23 cellular contexts compared by ENCODE assay signal in the genomic region with DNA sequence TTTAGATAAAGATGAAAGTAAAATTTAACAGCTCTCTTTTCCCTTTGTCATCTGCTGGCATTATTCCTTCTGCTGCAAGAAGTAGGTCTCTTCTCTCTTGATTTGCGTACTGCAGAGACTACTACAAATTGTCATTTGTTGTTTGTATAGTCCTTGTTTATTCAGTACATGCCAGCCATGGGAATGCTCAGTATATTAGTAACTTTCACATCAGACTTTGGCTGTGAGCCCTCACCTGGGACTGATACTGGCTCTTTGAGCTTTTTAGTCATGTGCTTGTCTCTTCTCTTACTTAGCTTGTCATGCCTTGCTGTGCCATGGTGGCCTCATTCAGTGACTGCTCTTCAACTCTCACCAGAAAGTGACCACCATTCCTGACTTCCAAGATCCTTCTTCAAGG.
A peak's percentile ranks its signal among the peaks of the same experiment; 100 is the strongest.
DNase-seq lines count a peak whose midpoint lies in the region; ATAC-seq, FAIRE-seq and TF ChIP-seq lines count a peak whose summit lies in the region.
"Had no signal": no experiment of that assay in that cellular context is flagged by ENCODE, and none has a peak within 500 bp of the region (broad histone marks: within the 10 kb centered on the region; RNA-seq: fewer than 3 reads in every experiment).

No MANE protein-coding gene starts in this region.

- H3K27me3 ChIP-seq in naive thymus-derived CD4-positive, alpha-beta T cell (ENCODE audit: control insufficient read depth in 2 of 2, insufficient read depth in 2 of 2, low read length in 2 of 2) = no peaks in the 10 kb centered on the region
- H3K27me3 ChIP-seq in neural progenitor cell = no peaks in the 10 kb centered on the region
- H3K27me3 ChIP-seq: breast epithelium, transverse colon had no signal

- peaks cover 67% of the 10 kb centered on the region for H3K4me1 ChIP-seq in A549
- H3K4me1 ChIP-seq in naive thymus-derived CD4-positive, alpha-beta T cell (ENCODE audit: control insufficient read depth in 2 of 2, insufficient read depth in 2 of 2, low read length in 2 of 2) = peaks cover 12 to 21% of the 10 kb centered on the region in 2 donors
- H3K4me1 ChIP-seq in neural progenitor cell = no peaks in the 10 kb centered on the region
- H3K4me1 ChIP-seq: breast epithelium had no signal

- H2AFZ ChIP-seq in neural progenitor cell (replicated peaks) = no peak overlapping the region

- H3K9ac ChIP-seq in neural progenitor cell = no peak overlapping the region

- no peaks in the 10 kb centered on the region for H4K20me1 ChIP-seq in neural progenitor cell (ENCODE audit: low read depth)

- H3K4me3 ChIP-seq in A549 (no peak overlapping the region), neural progenitor cell (no peak overlapping the region)
- no peak overlapping the region for H3K4me3 ChIP-seq in naive thymus-derived CD4-positive, alpha-beta T cell (ENCODE audit: low read length)
- H3K4me3 ChIP-seq: breast epithelium, SK-N-MC, transverse colon had no signal

- TF ChIP-seq POLR2A in A549 (IDR thresholded peaks at IDR 0.05; ENCODE audit: low read length) = no peak
- TF ChIP-seq POLR2A in H54 (IDR thresholded peaks at IDR 0.05; ENCODE audit: low read depth, low read length) = no peak

- H3K9me3 Mint-ChIP-seq in naive thymus-derived CD4-positive, alpha-beta T cell = peaks cover 0 to 4% (median 0%) of the 10 kb centered on the region in 11 donors
- no peaks in the 10 kb centered on the region for H3K9me3 Mint-ChIP-seq in neural progenitor cell
- H3K9me3 Mint-ChIP-seq: activated naive CD8-positive, alpha-beta T cell treated with anti-CD3 and anti-CD28 coated beads, Interleukin-2, amount 10 ng/mL, durations not matched to agents 7 days and 5 days; activated T-cell treated with anti-CD3 and anti-CD28 coated beads, Interleukin-2, amount 50 U/mL, for 4 hours; nephron; stimulated activated effector memory CD8-positive, alpha-beta T cell treated with anti-CD3 and anti-CD28 coated beads, Interleukin-12 subunit alpha, Interleukin-12 subunit beta, amount 100 ng/mL, for 72 hours; T-helper 2 cell treated with Interferon-gamma antibody and Interleukin-4, amounts not matched to agents 5 μg/mL and 100 μg/mL, for 36 hours had no signal

- no peak overlapping the region for H3K27ac Mint-ChIP-seq in naive thymus-derived CD4-positive, alpha-beta T cell
- H3K27ac Mint-ChIP-seq in neural progenitor cell = no peak overlapping the region
- H3K27ac Mint-ChIP-seq: activated naive CD8-positive, alpha-beta T cell treated with anti-CD3 and anti-CD28 coated beads, Interleukin-2, amount 10 ng/mL, durations not matched to agents 7 days and 5 days; nephron; stimulated activated effector memory CD8-positive, alpha-beta T cell treated with anti-CD3 and anti-CD28 coated beads, Interleukin-12 subunit alpha, Interleukin-12 subunit beta, amount 100 ng/mL, for 72 hours had no signal

- no peak for TF ChIP-seq CTCF in A549 (IDR thresholded peaks at IDR 0.05)
- no peak for TF ChIP-seq CTCF in neural progenitor cell (IDR thresholded peaks at IDR 0.05)

- peak in 1 of 2 experiments; percentile 43; a peak in 1 of 5 replicates for TF ChIP-seq EP300 in A549 (IDR thresholded peaks at IDR 0.05)

- CTCF ChIA-PET in A549 (lab: Yijun Ruan, JAX) = interaction anchor here (0.8 to 3.0 kb wide), 6 partner anchors 14 to 32 kb away, joined by 3 to 12 read pairs (median 4); no protein-coding TSS in a partner anchor
- CTCF ChIA-PET in naive thymus-derived CD4-positive, alpha-beta T cell (lab: Charles Lee) = interaction anchor here (1.2 to 1.4 kb wide), 3 partner anchors 13 to 346 kb away, joined by 3 to 5 read pairs (median 3); no protein-coding TSS in a partner anchor

- H3K4me3 Mint-ChIP-seq in naive thymus-derived CD4-positive, alpha-beta T cell = no peak overlapping the region
- H3K4me3 Mint-ChIP-seq in neural progenitor cell = no peak overlapping the region
- H3K4me3 Mint-ChIP-seq: activated CD8-positive, alpha-beta T cell treated with anti-CD3 and anti-CD28 coated beads, Interleukin-2, amount 10 ng/mL, durations not matched to agents 7 days and 5 days; activated naive CD8-positive, alpha-beta T cell treated with anti-CD3 and anti-CD28 coated beads, Interleukin-2, amount 10 ng/mL, durations not matched to agents 7 days and 5 days; activated T-cell treated with anti-CD3 and anti-CD28 coated beads, Interleukin-2, amount 50 U/mL, for 4 hours; nephron; stimulated activated effector memory CD8-positive, alpha-beta T cell treated with anti-CD3 and anti-CD28 coated beads, Interleukin-12 subunit alpha, Interleukin-12 subunit beta, amount 100 ng/mL, for 72 hours; T-helper 2 cell treated with Interferon-gamma antibody and Interleukin-4, amounts not matched to agents 5 μg/mL and 100 μg/mL, for 36 hours had no signal

- H3K4me2 ChIP-seq in A549 (peak overlapping the region; percentile 50), neural progenitor cell (no peak overlapping the region)

- FAIRE-seq in A549 (lab: Jason Lieb, UNC) (no peak), H54 (lab: Jason Lieb, UNC) (peak; percentile 27)

- POLR2A ChIA-PET in A549 (lab: Yijun Ruan, JAX) = interaction anchor here (1.0 to 1.4 kb wide), 3 partner anchors 68 to 299 kb away, joined by 3 to 6 read pairs (median 3); a partner anchor contains a TSS
- POLR2A ChIA-PET in naive thymus-derived CD4-positive, alpha-beta T cell (lab: Charles Lee) = interaction anchor here (0.6 to 2.6 kb wide), 4 partner anchors 9 to 19 kb away, joined by 3 to 20 read pairs (median 4); no protein-coding TSS in a partner anchor

- ATAC-seq in A549 = peak; percentile 64 to 66; a peak in 5 of 6 replicates
- no peak for ATAC-seq in naive thymus-derived CD4-positive, alpha-beta T cell
- ATAC-seq in GM19467 (IDR thresholded peaks at IDR 0.05; ENCODE audit: unreplicated experiment) = no peak
- ATAC-seq: activated CD8-positive, alpha-beta T cell treated with anti-CD3 and anti-CD28 coated beads, Interleukin-2, amount 10 ng/mL, durations not matched to agents 7 days and 5 days; activated T-cell treated with anti-CD3 and anti-CD28 coated beads, Interleukin-2, amount 50 U/mL, for 4 hours; stimulated activated effector memory CD8-positive, alpha-beta T cell treated with anti-CD3 and anti-CD28 coated beads, Interleukin-12 subunit alpha, Interleukin-12 subunit beta, amount 100 ng/mL, for 72 hours had no signal

- peaks cover 9 to 80% (median 26%) of the 10 kb centered on the region in 3 experiments for H3K36me3 ChIP-seq in naive thymus-derived CD4-positive, alpha-beta T cell (ENCODE audit: control insufficient read depth in 2 of 3, insufficient read depth in 3 of 3, low read length in 3 of 3)
- H3K36me3 ChIP-seq in neural progenitor cell = no peaks in the 10 kb centered on the region
- H3K36me3 ChIP-seq: breast epithelium, transverse colon had no signal

- WGBS in A549 (ENCODE audit: missing lambda C conversion rate) = 0% methylated on average over 1 of the region's 1 CpG

- H3K9me3 ChIP-seq in A549 (no peaks in the 10 kb centered on the region), neural progenitor cell (ENCODE audit: low read depth) (no peaks in the 10 kb centered on the region)
- H3K9me3 ChIP-seq in naive thymus-derived CD4-positive, alpha-beta T cell (ENCODE audit: control insufficient read depth in 2 of 3, low read length in 3 of 3) = no peaks in the 10 kb centered on the region
- H3K9me3 ChIP-seq: breast epithelium, transverse colon had no signal

- DNase-seq in A549 (ENCODE audit: low read depth in 1 of 2, low spot score in 1 of 2) = peak in 1 of 2 experiments; percentile 81
- DNase-seq in H54 (ENCODE audit: insufficient read length, low spot score) = no peak
- DNase-seq in caudate nucleus (lab: John Stamatoyannopoulos, UW) = no peak
- DNase-seq in naive thymus-derived CD4-positive, alpha-beta T cell = no peak
- DNase-seq in neural progenitor cell (ENCODE audit: low spot score) = no peak
- DNase-seq in NCI-H1105 treated with DMSO at 0.1 percent for 48 hours (lab: John Stamatoyannopoulos, UW) = no peak
- no peak for DNase-seq in hepatic stellate cell (ENCODE audit: low spot score)
- DNase-seq: activated CD4-positive, CD25-positive, alpha-beta regulatory T cell; activated CD8-positive, alpha-beta T cell treated with anti-CD3 and anti-CD28 coated beads, Interleukin-2, amount 10 ng/mL, durations not matched to agents 7 days and 5 days; activated naive CD8-positive, alpha-beta T cell treated with anti-CD3 and anti-CD28 coated beads, Interleukin-2, amount 10 ng/mL, durations not matched to agents 7 days and 5 days; activated T-cell treated with anti-CD3 and anti-CD28 coated beads, Interleukin-2, amount 50 U/mL, for 4 hours; dermis blood vessel endothelial cell; EL; H7; mesendoderm; NCI-H1694; transverse colon had no signal

- H3K4me1 Mint-ChIP-seq in naive thymus-derived CD4-positive, alpha-beta T cell = peaks cover 0 to 36% (median 23%) of the 10 kb centered on the region in 7 donors
- H3K4me1 Mint-ChIP-seq in neural progenitor cell = peaks cover 22% of the 10 kb centered on the region

- H3K27me3 Mint-ChIP-seq in naive thymus-derived CD4-positive, alpha-beta T cell = no peaks in the 10 kb centered on the region
- H3K27me3 Mint-ChIP-seq in neural progenitor cell (ENCODE audit: insufficient read depth, low read depth) = no peaks in the 10 kb centered on the region
- H3K27me3 Mint-ChIP-seq: activated naive CD8-positive, alpha-beta T cell treated with anti-CD3 and anti-CD28 coated beads, Interleukin-2, amount 10 ng/mL, durations not matched to agents 7 days and 5 days had no signal

- H3K79me2 ChIP-seq in neural progenitor cell (ENCODE audit: low read depth) = no peaks in the 10 kb centered on the region

- H3F3A ChIP-seq in neural progenitor cell (ENCODE audit: low read depth) = no peaks in the 10 kb centered on the region

- H3K27ac ChIP-seq in A549 = peak overlapping the region; percentile 78 to 87
- H3K27ac ChIP-seq in caudate nucleus (ENCODE audit: low read depth, low read length) = peak overlapping the region; percentile 32
- peak overlapping the region; percentile 32 for H3K27ac ChIP-seq in naive thymus-derived CD4-positive, alpha-beta T cell (ENCODE audit: low read depth, low read length)
- no peak overlapping the region for H3K27ac ChIP-seq in neural progenitor cell
- H3K27ac ChIP-seq: SK-N-MC, transverse colon had no signal

- H3K36me3 Mint-ChIP-seq in naive thymus-derived CD4-positive, alpha-beta T cell = peaks cover 13 to 53% (median 35%) of the 10 kb centered on the region in 5 donors
- no peaks in the 10 kb centered on the region for H3K36me3 Mint-ChIP-seq in neural progenitor cell

- TF ChIP-seq RAD21 in A549 (conservative IDR thresholded peaks at IDR 0.05 in 1 of 2, IDR thresholded peaks at IDR 0.05 in 1 of 2) = no peak

- intact Hi-C loops in naive thymus-derived CD4-positive, alpha-beta T cell (cut with micrococcal nuclease) = no loop called here

TF ChIP-seq in A549, 52 proteins besides CTCF, POLR2A, EP300 and RAD21 (continues in another document):
- TF ChIP-seq, protein P1, sequence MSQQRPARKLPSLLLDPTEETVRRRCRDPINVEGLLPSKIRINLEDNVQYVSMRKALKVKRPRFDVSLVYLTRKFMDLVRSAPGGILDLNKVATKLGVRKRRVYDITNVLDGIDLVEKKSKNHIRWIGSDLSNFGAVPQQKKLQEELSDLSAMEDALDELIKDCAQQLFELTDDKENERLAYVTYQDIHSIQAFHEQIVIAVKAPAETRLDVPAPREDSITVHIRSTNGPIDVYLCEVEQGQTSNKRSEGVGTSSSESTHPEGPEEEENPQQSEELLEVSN (IDR thresholded peaks at IDR 0.05; ENCODE audit: borderline replicate concordance, low read depth) = no peak
- TF ChIP-seq CEBPB (IDR thresholded peaks at IDR 0.05) (no peak), ZSCAN20 (CRISPR knock-in tag; IDR thresholded peaks at IDR 0.05) (0 out of 2 replicates have a peak, but pooled peaks have one; percentile 34)

Comparison
In these comparisons a context has a peak if more than half of its experiments do, and no peak if none do; other contexts are left out.
1. ATAC-seq: peak in A549 (2 of 2); none in naive thymus-derived CD4-positive, alpha-beta T cell (single experiment) and GM19467 (single experiment).